Comparison of ENCODE assay signal across 7 cellular contexts in the genomic region with DNA sequence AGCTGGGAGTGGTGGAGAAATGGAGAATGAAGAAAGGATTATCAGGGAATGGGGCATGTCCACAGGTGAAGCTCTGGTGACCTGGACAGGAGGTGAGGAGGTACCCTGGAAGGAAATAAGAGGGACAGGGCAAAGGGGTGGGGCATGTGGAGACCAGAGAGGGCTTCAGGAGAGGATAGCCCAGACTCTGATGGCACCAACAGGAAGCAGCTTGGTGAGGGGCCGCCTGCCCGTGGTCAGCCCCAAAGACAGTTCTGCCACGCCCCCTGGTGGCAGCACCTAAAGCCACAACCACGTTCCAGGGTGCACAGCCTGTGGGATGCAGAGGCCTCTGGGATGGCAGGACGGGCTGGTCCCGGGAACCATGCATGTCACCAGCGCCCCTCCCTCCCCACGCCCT.
DNase-seq lines count a peak whose midpoint lies in the region; ATAC-seq, FAIRE-seq and TF ChIP-seq lines count a peak whose summit lies in the region.
"Not testable (repeated sequence)": the region's sequence is repeated elsewhere in the genome, so short reads cannot be mapped to it uniquely, and the experiment has no call there.

No MANE protein-coding gene starts in this region.

- not testable (repeated sequence) for H3K27me3 Mint-ChIP-seq in HFFc6 (ENCODE audit: insufficient read depth); activated CD4-positive, alpha-beta T cell treated with anti-CD3 and anti-CD28 coated beads for 36 hours; stimulated activated naive CD8-positive, alpha-beta T cell treated with anti-CD3 and anti-CD28 coated beads, Interleukin-15, amount 100 ng/mL, for 72 hours

- not testable (repeated sequence) for BruUV-seq in GM12878 (replicated peaks; lab: Mats Ljungman, UMichigan)

- in situ Hi-C loops in GM12878 (cut with MboI) = not testable (repeated sequence)

- not testable (repeated sequence) for H3K9me3 Mint-ChIP-seq in HFFc6; activated CD4-positive, alpha-beta T cell treated with anti-CD3 and anti-CD28 coated beads for 36 hours (ENCODE audit: low read depth); stimulated activated naive CD8-positive, alpha-beta T cell treated with anti-CD3 and anti-CD28 coated beads, Interleukin-15, amount 100 ng/mL, for 72 hours

- H3K79me2 ChIP-seq in GM12878 (ENCODE audit: control insufficient read depth, insufficient read depth, low read length) = not testable (repeated sequence)

- FAIRE-seq in GM12878 (lab: Jason Lieb, UNC); pancreas (lab: Jason Lieb, UNC): not testable (repeated sequence)

- TF ChIP-seq POLR2A in GM12878 (IDR thresholded peaks at IDR 0.05; ENCODE audit: low read depth, low read length) = not testable (repeated sequence)

- H3K9me3 ChIP-seq in GM12878 (replicated peaks; ENCODE audit: control insufficient read depth, insufficient read depth, low read length); left lung; pancreas: not testable (repeated sequence)

- H3K36me3 Mint-ChIP-seq in HFFc6 (ENCODE audit: low read depth); activated CD4-positive, alpha-beta T cell treated with anti-CD3 and anti-CD28 coated beads for 36 hours (ENCODE audit: low read depth): not testable (repeated sequence)

- SMC1A ChIA-PET in GM12878 (lab: Charles Lee; ENCODE audit: uncharacterized antibody, unreplicated experiment) = not testable (repeated sequence)

- H3K4me3 ChIP-seq in GM12878, left lung, pancreas: not testable (repeated sequence)

- not testable (repeated sequence) for H2AFZ ChIP-seq in GM12878 (ENCODE audit: control insufficient read depth, low read depth, low read length)

- H3K27me3 ChIP-seq in GM12878 (replicated peaks in 1 of 2; ENCODE audit: control insufficient read depth in 2 of 2, insufficient read depth in 2 of 2, low read length in 1 of 2); left lung; pancreas: not testable (repeated sequence)

- not testable (repeated sequence) for H3K27ac Mint-ChIP-seq in HFFc6; activated CD4-positive, alpha-beta T cell treated with anti-CD3 and anti-CD28 coated beads for 36 hours; stimulated activated naive CD8-positive, alpha-beta T cell treated with anti-CD3 and anti-CD28 coated beads, Interleukin-15, amount 100 ng/mL, for 72 hours

- no CpG with 5 or more reads among the region's 8 CpGs for WGBS in GM12878 (ENCODE audit: insufficient coverage, insufficient replicate concordance, low lambda C conversion rate, missing lambda C conversion rate)
- no CpG with 5 or more reads among the region's 8 CpGs for WGBS in pancreas, 2 donors

- not testable (repeated sequence) for H3K9ac ChIP-seq in GM12878 (ENCODE audit: control insufficient read depth, insufficient read depth, low read length)

- RAD21 ChIA-PET in GM12878 (lab: Charles Lee; ENCODE audit: unreplicated experiment) = not testable (repeated sequence)

- intact Hi-C loops in activated CD4-positive, alpha-beta T cell treated with anti-CD3 and anti-CD28 coated beads for 36 hours (cut with DNase I, micrococcal nuclease); GM12878 (cut with micrococcal nuclease; ENCODE audit: unreplicated experiment); Right ventricle myocardium superior (cut with DNase I); left lung (cut with DNase I); pancreas (cut with DNase I): not testable (repeated sequence)

- not testable (repeated sequence) for TF ChIP-seq EP300 in GM12878 (IDR thresholded peaks at IDR 0.05; ENCODE audit: borderline replicate concordance in 1 of 2, control insufficient read depth in 1 of 2, low read depth in 2 of 2, low read length in 2 of 2)

- not testable (repeated sequence) for H3K27ac ChIP-seq in GM12878 (ENCODE audit: control insufficient read depth, insufficient read depth); left lung; pancreas

- not testable (repeated sequence) for DNase-seq in HFFc6; activated CD4-positive, alpha-beta T cell treated with anti-CD3 and anti-CD28 coated beads for 36 hours; GM12878 (ENCODE audit: low read depth, low spot score); Right ventricle myocardium superior; stimulated activated naive CD8-positive, alpha-beta T cell treated with anti-CD3 and anti-CD28 coated beads, Interleukin-15, amount 100 ng/mL, for 72 hours
- DNase-seq in left lung = peak in 1 of 2 donors; percentile 29
- DNase-seq in pancreas = peak in 4 of 6 donors; percentile 4 to 8 (median 5)

- peak; percentile 31 for TF ChIP-seq CTCF in HFFc6 (IDR thresholded peaks at IDR 0.05)
- TF ChIP-seq CTCF in GM12878 (IDR thresholded peaks at IDR 0.05 in 2 of 3, conservative IDR thresholded peaks at IDR 0.05 in 1 of 3; ENCODE audit: control insufficient read depth in 2 of 3, extremely low read depth in 1 of 3, insufficient read depth in 1 of 3, low read depth in 3 of 3, low read length in 3 of 3); left lung (IDR thresholded peaks at IDR 0.05); pancreas (IDR thresholded peaks at IDR 0.05): not testable (repeated sequence)

- ATAC-seq in activated CD4-positive, alpha-beta T cell treated with anti-CD3 and anti-CD28 coated beads for 36 hours = peak; percentile 28
- peak; percentile 22 for ATAC-seq in GM12878
- ATAC-seq in Right ventricle myocardium superior (ENCODE audit: poor library complexity) = peak; percentile 58
- ATAC-seq in left lung = peak; percentile 62
- peak in 3 of 4 donors; percentile 47 to 73 (median 68) for ATAC-seq in pancreas
- peak; percentile 41 for ATAC-seq in stimulated activated naive CD8-positive, alpha-beta T cell treated with anti-CD3 and anti-CD28 coated beads, Interleukin-15, amount 100 ng/mL, for 72 hours

- H3K36me3 ChIP-seq in GM12878 (ENCODE audit: control insufficient read depth in 2 of 2, insufficient read depth in 2 of 2, low read length in 1 of 2); left lung; pancreas: not testable (repeated sequence)

- not testable (repeated sequence) for TF ChIP-seq RAD21 in GM12878 (IDR thresholded peaks at IDR 0.05; ENCODE audit: insufficient read depth, low read depth, low read length)

- H3K4me3 Mint-ChIP-seq in HFFc6; activated CD4-positive, alpha-beta T cell treated with anti-CD3 and anti-CD28 coated beads for 36 hours; stimulated activated naive CD8-positive, alpha-beta T cell treated with anti-CD3 and anti-CD28 coated beads, Interleukin-15, amount 100 ng/mL, for 72 hours: not testable (repeated sequence)

- H3K4me1 ChIP-seq in GM12878 (ENCODE audit: control insufficient read depth, insufficient read depth, low read length); left lung; pancreas: not testable (repeated sequence)

- H3K4me1 Mint-ChIP-seq in HFFc6 (ENCODE audit: low read depth); activated CD4-positive, alpha-beta T cell treated with anti-CD3 and anti-CD28 coated beads for 36 hours; stimulated activated naive CD8-positive, alpha-beta T cell treated with anti-CD3 and anti-CD28 coated beads, Interleukin-15, amount 100 ng/mL, for 72 hours: not testable (repeated sequence)

- CTCF ChIA-PET in activated CD4-positive, alpha-beta T cell treated with anti-CD3 and anti-CD28 coated beads for 36 hours (lab: Charles Lee); GM12878 (lab: Yijun Ruan, JAX): not testable (repeated sequence)

- H4K20me1 ChIP-seq in GM12878 (ENCODE audit: control insufficient read depth, insufficient read depth) = not testable (repeated sequence)

- POLR2A ChIA-PET in activated CD4-positive, alpha-beta T cell treated with anti-CD3 and anti-CD28 coated beads for 36 hours (lab: Charles Lee); GM12878 (lab: Charles Lee): not testable (repeated sequence)

- not testable (repeated sequence) for H3K4me2 ChIP-seq in GM12878 (ENCODE audit: control insufficient read depth, insufficient read depth)
